ENCODE assay signal across 1 cellular context in the genomic region with DNA sequence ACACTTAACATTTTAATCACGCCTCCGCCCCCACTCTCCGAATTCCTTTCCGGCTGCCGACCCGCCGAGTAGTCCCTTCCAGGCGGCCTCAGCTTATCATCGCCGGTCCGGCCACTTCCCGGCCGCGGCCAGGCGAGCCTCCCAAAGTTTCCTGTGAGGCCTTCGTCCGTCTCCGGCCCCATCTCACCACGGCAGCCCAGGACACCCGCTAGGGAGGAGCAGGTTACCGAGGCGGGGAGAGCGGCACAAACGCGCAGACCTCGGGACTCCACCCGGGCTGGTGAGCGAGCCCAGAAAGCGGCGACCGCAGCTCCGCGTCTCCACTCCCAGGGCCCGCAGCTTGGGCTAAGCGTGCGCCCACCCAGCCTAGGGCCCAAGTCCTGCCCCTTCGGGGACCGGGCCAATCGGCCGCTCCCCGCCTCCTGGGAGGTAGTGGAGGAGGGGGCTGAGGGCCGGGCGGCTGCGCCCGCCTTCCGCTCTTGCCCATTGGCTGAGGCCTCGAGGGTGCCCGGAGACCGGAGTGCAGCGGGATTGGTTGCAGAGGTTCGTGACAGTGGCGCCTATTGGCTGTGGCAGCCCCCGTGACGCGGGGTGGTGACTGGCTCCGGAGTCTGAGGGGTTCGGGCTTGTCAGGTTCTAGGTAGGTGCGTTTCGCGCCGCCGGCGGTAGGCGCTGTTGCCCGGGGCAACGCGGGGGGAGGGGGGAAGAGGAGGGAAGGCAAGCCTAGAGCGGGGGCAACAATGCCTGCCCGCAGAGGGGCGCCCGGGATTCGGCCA.
TF ChIP-seq lines count a peak whose summit lies in the region.

No MANE protein-coding gene starts in this region.

TF ChIP-seq in GM12878, 131 proteins besides CTCF, POLR2A, EP300 and RAD21 (continued from another document and continues in another):
- TF ChIP-seq, protein P1, sequence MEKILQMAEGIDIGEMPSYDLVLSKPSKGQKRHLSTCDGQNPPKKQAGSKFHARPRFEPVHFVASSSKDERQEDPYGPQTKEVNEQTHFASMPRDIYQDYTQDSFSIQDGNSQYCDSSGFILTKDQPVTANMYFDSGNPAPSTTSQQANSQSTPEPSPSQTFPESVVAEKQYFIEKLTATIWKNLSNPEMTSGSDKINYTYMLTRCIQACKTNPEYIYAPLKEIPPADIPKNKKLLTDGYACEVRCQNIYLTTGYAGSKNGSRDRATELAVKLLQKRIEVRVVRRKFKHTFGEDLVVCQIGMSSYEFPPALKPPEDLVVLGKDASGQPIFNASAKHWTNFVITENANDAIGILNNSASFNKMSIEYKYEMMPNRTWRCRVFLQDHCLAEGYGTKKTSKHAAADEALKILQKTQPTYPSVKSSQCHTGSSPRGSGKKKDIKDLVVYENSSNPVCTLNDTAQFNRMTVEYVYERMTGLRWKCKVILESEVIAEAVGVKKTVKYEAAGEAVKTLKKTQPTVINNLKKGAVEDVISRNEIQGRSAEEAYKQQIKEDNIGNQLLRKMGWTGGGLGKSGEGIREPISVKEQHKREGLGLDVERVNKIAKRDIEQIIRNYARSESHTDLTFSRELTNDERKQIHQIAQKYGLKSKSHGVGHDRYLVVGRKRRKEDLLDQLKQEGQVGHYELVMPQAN (conservative IDR thresholded peaks at IDR 0.05), result peak; percentile 38; the same call in 1 of the 2 replicates
- TF ChIP-seq ZNF384 (IDR thresholded peaks at IDR 0.05; ENCODE audit: borderline replicate concordance, low read depth, low read length) (no peak), RCOR1 (conservative IDR thresholded peaks at IDR 0.05; ENCODE audit: low read depth, low read length) (no peak), ZSCAN29 (IDR thresholded peaks at IDR 0.05) (no peak), JUND (IDR thresholded peaks at IDR 0.05; ENCODE audit: low read depth, low read length) (0 out of 2 replicates have a peak, but pooled peaks have one; percentile 12), RAD51 (IDR thresholded peaks at IDR 0.05) (peak; percentile 94), NFYA (IDR thresholded peaks at IDR 0.05; ENCODE audit: borderline replicate concordance, low read depth, low read length) (peak; percentile 74), IKZF1 (conservative IDR thresholded peaks at IDR 0.05) (peak; percentile 80), KLF5 (IDR thresholded peaks at IDR 0.05; ENCODE audit: partially characterized antibody) (peak; percentile 26), ZNF274 (IDR thresholded peaks at IDR 0.05; ENCODE audit: insufficient read depth, insufficient read length) (no peak), CREB1 (IDR thresholded peaks at IDR 0.05; ENCODE audit: low read depth) (peak; percentile 74), GABPA (IDR thresholded peaks at IDR 0.05; ENCODE audit: low read depth) (no peak), HDAC6 (IDR thresholded peaks at IDR 0.05; ENCODE audit: unreplicated experiment) (no peak), BHLHE40 (IDR thresholded peaks at IDR 0.05; ENCODE audit: borderline replicate concordance in 1 of 2, low read depth in 2 of 2, low read length in 1 of 2) (peak; percentile 12 to 77; a peak in 1 of 4 replicates), TBL1XR1 (IDR thresholded peaks at IDR 0.05; ENCODE audit: low read depth, low read length) (no peak), CBX5 (IDR thresholded peaks at IDR 0.05; ENCODE audit: low read depth) (no peak), POLR2AphosphoS5 (IDR thresholded peaks at IDR 0.05; ENCODE audit: low read length) (peak; percentile 96), MYB (IDR thresholded peaks at IDR 0.05; ENCODE audit: borderline replicate concordance, low read depth, low read length) (no peak), SUPT20H (IDR thresholded peaks at IDR 0.05; ENCODE audit: borderline replicate concordance, control insufficient read depth, low read depth, low read length) (no peak), ZNF207 (IDR thresholded peaks at IDR 0.05; ENCODE audit: borderline replicate concordance) (peak; percentile 39; the same call in 1 of the 2 replicates), HDAC2 (IDR thresholded peaks at IDR 0.05) (no peak), CEBPB (IDR thresholded peaks at IDR 0.05; ENCODE audit: borderline replicate concordance in 1 of 2, low read depth in 2 of 2, low read length in 2 of 2) (no peak)
- TF ChIP-seq, protein P2, sequence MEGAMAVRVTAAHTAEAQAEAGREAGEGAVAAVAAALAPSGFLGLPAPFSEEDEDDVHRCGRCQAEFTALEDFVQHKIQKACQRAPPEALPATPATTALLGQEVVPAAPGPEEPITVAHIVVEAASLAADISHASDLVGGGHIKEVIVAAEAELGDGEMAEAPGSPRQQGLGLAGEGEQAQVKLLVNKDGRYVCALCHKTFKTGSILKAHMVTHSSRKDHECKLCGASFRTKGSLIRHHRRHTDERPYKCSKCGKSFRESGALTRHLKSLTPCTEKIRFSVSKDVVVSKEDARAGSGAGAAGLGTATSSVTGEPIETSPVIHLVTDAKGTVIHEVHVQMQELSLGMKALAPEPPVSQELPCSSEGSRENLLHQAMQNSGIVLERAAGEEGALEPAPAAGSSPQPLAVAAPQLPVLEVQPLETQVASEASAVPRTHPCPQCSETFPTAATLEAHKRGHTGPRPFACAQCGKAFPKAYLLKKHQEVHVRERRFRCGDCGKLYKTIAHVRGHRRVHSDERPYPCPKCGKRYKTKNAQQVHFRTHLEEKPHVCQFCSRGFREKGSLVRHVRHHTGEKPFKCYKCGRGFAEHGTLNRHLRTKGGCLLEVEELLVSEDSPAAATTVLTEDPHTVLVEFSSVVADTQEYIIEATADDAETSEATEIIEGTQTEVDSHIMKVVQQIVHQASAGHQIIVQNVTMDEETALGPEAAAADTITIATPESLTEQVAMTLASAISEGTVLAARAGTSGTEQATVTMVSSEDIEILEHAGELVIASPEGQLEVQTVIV (IDR thresholded peaks at IDR 0.05; ENCODE audit: borderline replicate concordance, partially characterized antibody), result no peak
- TF ChIP-seq, protein P3, sequence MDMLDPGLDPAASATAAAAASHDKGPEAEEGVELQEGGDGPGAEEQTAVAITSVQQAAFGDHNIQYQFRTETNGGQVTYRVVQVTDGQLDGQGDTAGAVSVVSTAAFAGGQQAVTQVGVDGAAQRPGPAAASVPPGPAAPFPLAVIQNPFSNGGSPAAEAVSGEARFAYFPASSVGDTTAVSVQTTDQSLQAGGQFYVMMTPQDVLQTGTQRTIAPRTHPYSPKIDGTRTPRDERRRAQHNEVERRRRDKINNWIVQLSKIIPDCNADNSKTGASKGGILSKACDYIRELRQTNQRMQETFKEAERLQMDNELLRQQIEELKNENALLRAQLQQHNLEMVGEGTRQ (IDR thresholded peaks at IDR 0.05; ENCODE audit: borderline replicate concordance, low read depth, low read length), result peak; percentile 93
- TF ChIP-seq, protein P4, sequence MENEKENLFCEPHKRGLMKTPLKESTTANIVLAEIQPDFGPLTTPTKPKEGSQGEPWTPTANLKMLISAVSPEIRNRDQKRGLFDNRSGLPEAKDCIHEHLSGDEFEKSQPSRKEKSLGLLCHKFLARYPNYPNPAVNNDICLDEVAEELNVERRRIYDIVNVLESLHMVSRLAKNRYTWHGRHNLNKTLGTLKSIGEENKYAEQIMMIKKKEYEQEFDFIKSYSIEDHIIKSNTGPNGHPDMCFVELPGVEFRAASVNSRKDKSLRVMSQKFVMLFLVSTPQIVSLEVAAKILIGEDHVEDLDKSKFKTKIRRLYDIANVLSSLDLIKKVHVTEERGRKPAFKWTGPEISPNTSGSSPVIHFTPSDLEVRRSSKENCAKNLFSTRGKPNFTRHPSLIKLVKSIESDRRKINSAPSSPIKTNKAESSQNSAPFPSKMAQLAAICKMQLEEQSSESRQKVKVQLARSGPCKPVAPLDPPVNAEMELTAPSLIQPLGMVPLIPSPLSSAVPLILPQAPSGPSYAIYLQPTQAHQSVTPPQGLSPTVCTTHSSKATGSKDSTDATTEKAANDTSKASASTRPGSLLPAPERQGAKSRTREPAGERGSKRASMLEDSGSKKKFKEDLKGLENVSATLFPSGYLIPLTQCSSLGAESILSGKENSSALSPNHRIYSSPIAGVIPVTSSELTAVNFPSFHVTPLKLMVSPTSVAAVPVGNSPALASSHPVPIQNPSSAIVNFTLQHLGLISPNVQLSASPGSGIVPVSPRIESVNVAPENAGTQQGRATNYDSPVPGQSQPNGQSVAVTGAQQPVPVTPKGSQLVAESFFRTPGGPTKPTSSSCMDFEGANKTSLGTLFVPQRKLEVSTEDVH (IDR thresholded peaks at IDR 0.05; ENCODE audit: low read depth, partially characterized antibody), result no peak
- TF ChIP-seq, protein P5, sequence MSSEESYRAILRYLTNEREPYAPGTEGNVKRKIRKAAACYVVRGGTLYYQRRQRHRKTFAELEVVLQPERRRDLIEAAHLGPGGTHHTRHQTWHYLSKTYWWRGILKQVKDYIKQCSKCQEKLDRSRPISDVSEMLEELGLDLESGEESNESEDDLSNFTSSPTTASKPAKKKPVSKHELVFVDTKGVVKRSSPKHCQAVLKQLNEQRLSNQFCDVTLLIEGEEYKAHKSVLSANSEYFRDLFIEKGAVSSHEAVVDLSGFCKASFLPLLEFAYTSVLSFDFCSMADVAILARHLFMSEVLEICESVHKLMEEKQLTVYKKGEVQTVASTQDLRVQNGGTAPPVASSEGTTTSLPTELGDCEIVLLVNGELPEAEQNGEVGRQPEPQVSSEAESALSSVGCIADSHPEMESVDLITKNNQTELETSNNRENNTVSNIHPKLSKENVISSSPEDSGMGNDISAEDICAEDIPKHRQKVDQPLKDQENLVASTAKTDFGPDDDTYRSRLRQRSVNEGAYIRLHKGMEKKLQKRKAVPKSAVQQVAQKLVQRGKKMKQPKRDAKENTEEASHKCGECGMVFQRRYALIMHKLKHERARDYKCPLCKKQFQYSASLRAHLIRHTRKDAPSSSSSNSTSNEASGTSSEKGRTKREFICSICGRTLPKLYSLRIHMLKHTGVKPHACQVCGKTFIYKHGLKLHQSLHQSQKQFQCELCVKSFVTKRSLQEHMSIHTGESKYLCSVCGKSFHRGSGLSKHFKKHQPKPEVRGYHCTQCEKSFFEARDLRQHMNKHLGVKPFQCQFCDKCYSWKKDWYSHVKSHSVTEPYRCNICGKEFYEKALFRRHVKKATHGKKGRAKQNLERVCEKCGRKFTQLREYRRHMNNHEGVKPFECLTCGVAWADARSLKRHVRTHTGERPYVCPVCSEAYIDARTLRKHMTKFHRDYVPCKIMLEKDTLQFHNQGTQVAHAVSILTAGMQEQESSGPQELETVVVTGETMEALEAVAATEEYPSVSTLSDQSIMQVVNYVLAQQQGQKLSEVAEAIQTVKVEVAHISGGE (CRISPR knock-in tag; IDR thresholded peaks at IDR 0.05), result no peak
- TF ChIP-seq, protein P6, sequence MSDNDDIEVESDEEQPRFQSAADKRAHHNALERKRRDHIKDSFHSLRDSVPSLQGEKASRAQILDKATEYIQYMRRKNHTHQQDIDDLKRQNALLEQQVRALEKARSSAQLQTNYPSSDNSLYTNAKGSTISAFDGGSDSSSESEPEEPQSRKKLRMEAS (IDR thresholded peaks at IDR 0.05; ENCODE audit: low read depth, low read length), result peak; percentile 77; the same call in 1 of the 2 replicates
- TF ChIP-seq, protein P7, sequence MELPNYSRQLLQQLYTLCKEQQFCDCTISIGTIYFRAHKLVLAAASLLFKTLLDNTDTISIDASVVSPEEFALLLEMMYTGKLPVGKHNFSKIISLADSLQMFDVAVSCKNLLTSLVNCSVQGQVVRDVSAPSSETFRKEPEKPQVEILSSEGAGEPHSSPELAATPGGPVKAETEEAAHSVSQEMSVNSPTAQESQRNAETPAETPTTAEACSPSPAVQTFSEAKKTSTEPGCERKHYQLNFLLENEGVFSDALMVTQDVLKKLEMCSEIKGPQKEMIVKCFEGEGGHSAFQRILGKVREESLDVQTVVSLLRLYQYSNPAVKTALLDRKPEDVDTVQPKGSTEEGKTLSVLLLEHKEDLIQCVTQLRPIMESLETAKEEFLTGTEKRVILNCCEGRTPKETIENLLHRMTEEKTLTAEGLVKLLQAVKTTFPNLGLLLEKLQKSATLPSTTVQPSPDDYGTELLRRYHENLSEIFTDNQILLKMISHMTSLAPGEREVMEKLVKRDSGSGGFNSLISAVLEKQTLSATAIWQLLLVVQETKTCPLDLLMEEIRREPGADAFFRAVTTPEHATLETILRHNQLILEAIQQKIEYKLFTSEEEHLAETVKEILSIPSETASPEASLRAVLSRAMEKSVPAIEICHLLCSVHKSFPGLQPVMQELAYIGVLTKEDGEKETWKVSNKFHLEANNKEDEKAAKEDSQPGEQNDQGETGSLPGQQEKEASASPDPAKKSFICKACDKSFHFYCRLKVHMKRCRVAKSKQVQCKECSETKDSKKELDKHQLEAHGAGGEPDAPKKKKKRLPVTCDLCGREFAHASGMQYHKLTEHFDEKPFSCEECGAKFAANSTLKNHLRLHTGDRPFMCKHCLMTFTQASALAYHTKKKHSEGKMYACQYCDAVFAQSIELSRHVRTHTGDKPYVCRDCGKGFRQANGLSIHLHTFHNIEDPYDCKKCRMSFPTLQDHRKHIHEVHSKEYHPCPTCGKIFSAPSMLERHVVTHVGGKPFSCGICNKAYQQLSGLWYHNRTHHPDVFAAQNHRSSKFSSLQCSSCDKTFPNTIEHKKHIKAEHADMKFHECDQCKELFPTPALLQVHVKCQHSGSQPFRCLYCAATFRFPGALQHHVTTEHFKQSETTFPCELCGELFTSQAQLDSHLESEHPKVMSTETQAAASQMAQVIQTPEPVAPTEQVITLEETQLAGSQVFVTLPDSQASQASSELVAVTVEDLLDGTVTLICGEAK (IDR thresholded peaks at IDR 0.05; ENCODE audit: borderline replicate concordance), result no peak; the same call in 1 of the 2 replicates
- TF ChIP-seq, protein P8, sequence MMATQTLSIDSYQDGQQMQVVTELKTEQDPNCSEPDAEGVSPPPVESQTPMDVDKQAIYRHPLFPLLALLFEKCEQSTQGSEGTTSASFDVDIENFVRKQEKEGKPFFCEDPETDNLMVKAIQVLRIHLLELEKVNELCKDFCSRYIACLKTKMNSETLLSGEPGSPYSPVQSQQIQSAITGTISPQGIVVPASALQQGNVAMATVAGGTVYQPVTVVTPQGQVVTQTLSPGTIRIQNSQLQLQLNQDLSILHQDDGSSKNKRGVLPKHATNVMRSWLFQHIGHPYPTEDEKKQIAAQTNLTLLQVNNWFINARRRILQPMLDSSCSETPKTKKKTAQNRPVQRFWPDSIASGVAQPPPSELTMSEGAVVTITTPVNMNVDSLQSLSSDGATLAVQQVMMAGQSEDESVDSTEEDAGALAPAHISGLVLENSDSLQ (IDR thresholded peaks at IDR 0.05), result peak; percentile 95
